8 cellular contexts compared by ENCODE assay signal in the genomic region with DNA sequence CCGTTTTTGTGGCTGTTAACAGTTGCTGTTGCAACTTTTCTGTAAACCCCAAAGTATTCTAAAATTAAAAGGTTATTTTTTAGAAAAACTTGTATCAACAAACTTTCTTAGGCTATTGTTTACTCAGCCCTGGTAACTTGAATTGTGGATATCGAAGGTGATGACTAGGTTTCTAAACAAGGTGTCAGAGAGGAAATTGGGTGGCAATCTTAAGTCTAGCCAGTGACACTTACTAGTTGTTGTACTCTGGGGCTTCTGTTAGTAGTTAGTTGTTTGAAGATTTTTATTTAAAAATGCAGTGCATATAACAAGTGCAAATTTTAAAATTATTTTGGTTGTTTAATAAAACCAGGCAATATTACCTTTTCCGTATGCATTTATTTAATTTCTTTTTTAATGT. TPM values are rescaled to one million over a fixed set of nuclear protein-coding genes. Genes with fewer than 3 reads are reported as not detected.
DNase-seq lines count a peak whose midpoint lies in the region; ATAC-seq and TF ChIP-seq lines count a peak whose summit lies in the region.

No MANE protein-coding gene starts in this region.

- peaks cover 44% of the 10 kb centered on the region for H3F3A ChIP-seq in SU-DHL-6 (ENCODE audit: insufficient read depth)

- peak overlapping the region; percentile 93 for H3K4me3 ChIP-seq in cardiac muscle cell
- peak overlapping the region in 2 of 12 donors; percentile 10 to 78 for H3K4me3 ChIP-seq in heart left ventricle
- peak overlapping the region; percentile 99 for H3K4me3 ChIP-seq in SU-DHL-6 (ENCODE audit: insufficient read depth, low read length, poor library complexity, severe bottlenecking)
- H3K4me3 ChIP-seq in fibroblast of pulmonary artery (replicated peaks; ENCODE audit: low read depth, low read length), result peak overlapping the region; percentile 90

- no peak overlapping the region for H2AFZ ChIP-seq in SU-DHL-6 (ENCODE audit: low read depth, low read length, severe bottlenecking)

- H3K4me1 ChIP-seq in cardiac muscle cell (ENCODE audit: low read depth), result peaks cover 18% of the 10 kb centered on the region
- H3K4me1 ChIP-seq in heart left ventricle, result peaks cover 0 to 29% (median 12%) of the 10 kb centered on the region in 12 donors

- WGBS in heart left ventricle, 4 donors, result 24 to 31% (median 27%) methylated on average over 3 of the region's 3 CpGs

- peak overlapping the region; percentile 99 for H3K27ac Mint-ChIP-seq in type B pancreatic cell

- H3K9me3 ChIP-seq in cardiac muscle cell (ENCODE audit: low read depth), result no peaks in the 10 kb centered on the region
- no peaks in the 10 kb centered on the region for H3K9me3 ChIP-seq in heart left ventricle
- no peaks in the 10 kb centered on the region for H3K9me3 ChIP-seq in SU-DHL-6 (ENCODE audit: insufficient read depth, low read length)

- no peak for TF ChIP-seq POLR2A in heart left ventricle (IDR thresholded peaks at IDR 0.05)

- H3K4me2 ChIP-seq in SU-DHL-6 (ENCODE audit: low read depth, low read length, poor library complexity, severe bottlenecking), result peak overlapping the region; percentile 99

- ATAC-seq in heart left ventricle (no peak), HG03139 (IDR thresholded peaks at IDR 0.05; ENCODE audit: unreplicated experiment) (no peak), HG02642 (IDR thresholded peaks at IDR 0.05; ENCODE audit: poor library complexity, unreplicated experiment) (no peak)

- no peak overlapping the region for H3K27ac ChIP-seq in cardiac muscle cell
- peak overlapping the region in 1 of 12 donors; percentile 4 for H3K27ac ChIP-seq in heart left ventricle
- H3K27ac ChIP-seq in SU-DHL-6 (ENCODE audit: low read depth, low read length), result peak overlapping the region; percentile 93

- peaks cover 24% of the 10 kb centered on the region for H4K20me1 ChIP-seq in SU-DHL-6 (ENCODE audit: low read depth, low read length)

- TF ChIP-seq CTCF in cardiac muscle cell (IDR thresholded peaks at IDR 0.05; ENCODE audit: low read depth, low read length), result no peak
- no peak for TF ChIP-seq CTCF in heart left ventricle (IDR thresholded peaks at IDR 0.05)
- no peak for TF ChIP-seq CTCF in SU-DHL-6 (IDR thresholded peaks at IDR 0.05; ENCODE audit: insufficient read depth, low read length, poor library complexity, severe bottlenecking)
- TF ChIP-seq CTCF in fibroblast of pulmonary artery (IDR thresholded peaks at IDR 0.05; ENCODE audit: low read length, missing control alignments), result no peak
- no peak for TF ChIP-seq CTCF in type B pancreatic cell (conservative IDR thresholded peaks at IDR 0.05)

- H3K27me3 Mint-ChIP-seq in type B pancreatic cell, result no peaks in the 10 kb centered on the region

- H3K36me3 Mint-ChIP-seq in type B pancreatic cell, result no peaks in the 10 kb centered on the region

- H3K9me2 ChIP-seq in SU-DHL-6 (replicated peaks; ENCODE audit: insufficient read depth, low read length), result no peaks in the 10 kb centered on the region

- no peaks in the 10 kb centered on the region for H3K36me3 ChIP-seq in cardiac muscle cell
- no peaks in the 10 kb centered on the region for H3K36me3 ChIP-seq in heart left ventricle
- peaks cover 8% of the 10 kb centered on the region for H3K36me3 ChIP-seq in SU-DHL-6 (ENCODE audit: low read length)

- peaks cover 22% of the 10 kb centered on the region for H3K4me1 Mint-ChIP-seq in type B pancreatic cell (ENCODE audit: unreplicated experiment)

- H3K27me3 ChIP-seq in cardiac muscle cell (no peaks in the 10 kb centered on the region), heart left ventricle (no peaks in the 10 kb centered on the region), SU-DHL-6 (ENCODE audit: low read length) (no peaks in the 10 kb centered on the region)

- no peak for DNase-seq in cardiac muscle cell (ENCODE audit: low read depth in 1 of 2, low spot score in 1 of 2)
- DNase-seq in heart left ventricle, result no peak
- no peak for DNase-seq in fibroblast of pulmonary artery (ENCODE audit: low read depth)
- DNase-seq in type B pancreatic cell (ENCODE audit: extremely low spot score, unreplicated experiment), result no peak
- DNase-seq in NCI-H1930 (lab: John Stamatoyannopoulos, UW), result no peak

- peak overlapping the region; percentile 96 for H3K4me3 Mint-ChIP-seq in type B pancreatic cell

- no peaks in the 10 kb centered on the region for H3K9me3 Mint-ChIP-seq in type B pancreatic cell

- peak overlapping the region; percentile 92 for H3K9ac ChIP-seq in SU-DHL-6 (ENCODE audit: low read length)

- intact Hi-C loops in heart left ventricle (cut with DNase I), result loop anchor here in 4 of 10 donors (5.0 to 10.0 kb wide), 5 partner anchors 98 to 291 kb away; partner anchors contain the start of gene EXOC6 (in 3 of the 4)

- peaks cover 62% of the 10 kb centered on the region for H3K79me2 ChIP-seq in SU-DHL-6 (ENCODE audit: insufficient read depth, low read length)

RNA-seq across cellular contexts. Expression of gene KIF11, which starts 1.3 kb away (rescaled TPM):
- total RNA-seq in cardiac muscle cell (4.5 and 19.9 TPM in 2 replicates), heart left ventricle (1 to 10 TPM in 3 of 9 donors, under 1 TPM in 6; 0.13 to 7.0 (median 0.76) TPM), type B pancreatic cell (ENCODE audit: low replicate concordance) (14.6 and 40.6 TPM in 2 replicates)
- polyA plus RNA-seq in cardiac muscle cell (7.1 and 31.1 TPM in 2 replicates), heart left ventricle (under 1 TPM; 0.11 to 0.29 TPM)

RNA-seq across cellular contexts. Expression of gene IDE, which starts 20.3 kb away (rescaled TPM):
- total RNA-seq in cardiac muscle cell (20.4 and 30.0 TPM in 2 replicates), heart left ventricle (10 to 100 TPM; 24.6 to 51.3 (median 47.0) TPM), type B pancreatic cell (ENCODE audit: low replicate concordance) (35.4 and 35.9 TPM in 2 replicates)
- polyA plus RNA-seq in cardiac muscle cell (23.2 and 36.5 TPM in 2 replicates), heart left ventricle (10 to 100 TPM; 11.7 to 14.9 TPM)
